Comparison of ENCODE assay signal across 2 cellular contexts in genomic region chr13:50796463-50796862, GRCh38.
TF ChIP-seq lines count a peak whose summit lies in the region.

No MANE protein-coding gene starts in this region.

TF ChIP-seq in IMR-90, 13 proteins besides CTCF, POLR2A, EP300 and RAD21:
- no peak for TF ChIP-seq RFX5 (IDR thresholded peaks at IDR 0.05; ENCODE audit: low read depth, low read length)
- TF ChIP-seq, protein P1, sequence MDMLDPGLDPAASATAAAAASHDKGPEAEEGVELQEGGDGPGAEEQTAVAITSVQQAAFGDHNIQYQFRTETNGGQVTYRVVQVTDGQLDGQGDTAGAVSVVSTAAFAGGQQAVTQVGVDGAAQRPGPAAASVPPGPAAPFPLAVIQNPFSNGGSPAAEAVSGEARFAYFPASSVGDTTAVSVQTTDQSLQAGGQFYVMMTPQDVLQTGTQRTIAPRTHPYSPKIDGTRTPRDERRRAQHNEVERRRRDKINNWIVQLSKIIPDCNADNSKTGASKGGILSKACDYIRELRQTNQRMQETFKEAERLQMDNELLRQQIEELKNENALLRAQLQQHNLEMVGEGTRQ (IDR thresholded peaks at IDR 0.05; ENCODE audit: low read depth, low read length) = peak; percentile 57

TF ChIP-seq in H1, 55 proteins besides CTCF, POLR2A, EP300 and RAD21:
- TF ChIP-seq CTBP2 (IDR thresholded peaks at IDR 0.05; ENCODE audit: borderline replicate concordance, insufficient read depth, insufficient read length, low read length) (no peak), BRCA1 (IDR thresholded peaks at IDR 0.05; ENCODE audit: low read depth, low read length) (no peak), KDM5A (IDR thresholded peaks at IDR 0.05; ENCODE audit: low read length) (no peak), EZH2 (IDR thresholded peaks at IDR 0.05; ENCODE audit: low read depth, low read length, severe bottlenecking) (no peak), HDAC6 (IDR thresholded peaks at IDR 0.05; ENCODE audit: low read depth, low read length) (no peak), BACH1 (IDR thresholded peaks at IDR 0.05; ENCODE audit: low read length) (no peak)
- TF ChIP-seq, protein P1 (IDR thresholded peaks at IDR 0.05; ENCODE audit: low read length) = peak; percentile 39; the same call in 1 of the 2 replicates
- TF ChIP-seq, protein P2, sequence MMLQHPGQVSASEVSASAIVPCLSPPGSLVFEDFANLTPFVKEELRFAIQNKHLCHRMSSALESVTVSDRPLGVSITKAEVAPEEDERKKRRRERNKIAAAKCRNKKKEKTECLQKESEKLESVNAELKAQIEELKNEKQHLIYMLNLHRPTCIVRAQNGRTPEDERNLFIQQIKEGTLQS (IDR thresholded peaks at IDR 0.05; ENCODE audit: insufficient read depth, low read depth, low read length) = no peak
